In the genomic region with DNA sequence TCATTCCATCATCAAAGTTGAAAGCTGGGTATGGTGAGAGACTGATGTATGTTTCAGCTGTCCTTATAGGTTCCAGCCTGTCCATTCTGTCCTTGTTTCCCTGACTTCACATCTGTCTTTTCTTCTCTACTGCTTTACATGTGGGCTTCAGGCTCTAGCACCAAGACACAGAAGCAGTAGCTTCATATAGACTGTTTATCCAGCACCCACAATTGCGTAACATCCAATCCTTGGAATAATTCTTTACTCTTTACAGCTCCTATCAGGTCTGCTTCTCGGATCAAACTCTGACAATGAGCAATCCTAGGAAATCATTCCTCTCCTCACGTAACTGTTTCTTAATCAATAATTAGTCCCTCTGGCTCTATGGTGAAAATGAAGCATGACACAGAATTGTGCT, we compare ENCODE assay signal across 7 cellular contexts.
"Had no signal": no experiment of that assay in that cellular context is flagged by ENCODE, and none has a peak within 500 bp of the region (broad histone marks: within the 10 kb centered on the region; RNA-seq: fewer than 3 reads in every experiment).

No MANE protein-coding gene starts in this region.

- FAIRE-seq: G401.6, GM12878, GM12891, GM12892, GM18507, GM19239 had no signal

- DNase-seq: GF-D8 had no signal

- ATAC-seq: GM12878 had no signal

- H3K4me3 ChIP-seq: GM12878 had no signal
